In the genomic region with DNA sequence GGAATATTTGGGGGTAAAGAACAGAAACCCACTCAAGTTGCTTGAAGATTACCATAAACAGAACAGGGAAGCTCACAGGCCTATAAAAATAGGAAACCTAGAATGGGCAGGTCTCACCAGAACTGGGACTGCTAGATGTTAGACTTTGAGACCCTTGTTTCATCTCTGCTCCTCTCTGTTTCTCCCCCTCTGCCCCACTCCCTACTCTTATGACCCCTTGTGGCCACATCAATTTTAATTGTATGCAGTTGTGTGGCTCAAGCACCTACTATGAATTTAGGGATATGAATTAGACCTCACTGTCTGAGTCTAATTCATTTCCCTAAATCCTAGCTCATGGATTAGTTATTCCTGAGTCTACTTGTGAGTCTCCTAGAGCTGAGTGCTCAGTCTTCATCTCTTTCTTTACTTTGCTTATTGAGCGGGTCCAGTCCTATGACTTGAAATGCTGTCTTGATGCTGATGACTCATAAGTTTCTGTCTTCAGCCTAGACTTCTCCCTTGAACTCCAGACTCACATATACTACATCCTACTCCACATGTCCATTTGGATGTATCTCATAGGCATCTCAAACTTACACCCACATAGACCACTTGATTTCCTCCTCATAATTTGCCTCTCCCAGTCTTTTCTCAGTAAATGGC, we compare ENCODE assay signal across 1 cellular context.
TF ChIP-seq lines count a peak whose summit lies in the region.

No MANE protein-coding gene starts in this region.

TF ChIP-seq in K562, 482 proteins besides CTCF, POLR2A, EP300 and RAD21 (continued from another document and continues in another):
- TF ChIP-seq MGA (IDR thresholded peaks at IDR 0.05) = no peak
- TF ChIP-seq LCOR (CRISPR knock-in tag; IDR thresholded peaks at IDR 0.05) = no peak
- no peak for TF ChIP-seq NR4A1 (CRISPR knock-in tag; IDR thresholded peaks at IDR 0.05)
- TF ChIP-seq NR4A1 (tag; IDR thresholded peaks at IDR 0.05) = no peak
- no peak for TF ChIP-seq CBX3 (IDR thresholded peaks at IDR 0.05; ENCODE audit: borderline replicate concordance in 1 of 2, low read length in 2 of 2)
- no peak for TF ChIP-seq PML (IDR thresholded peaks at IDR 0.05; ENCODE audit: low read length)
- TF ChIP-seq CC2D1A (IDR thresholded peaks at IDR 0.05) = peak; percentile 45; the same call in 1 of the 2 replicates
- TF ChIP-seq TEAD2 (tag; IDR thresholded peaks at IDR 0.05) = no peak
- TF ChIP-seq ZNF212 (CRISPR knock-in tag; IDR thresholded peaks at IDR 0.05) = no peak
- 0 out of 2 replicates have a peak, but pooled peaks have one; percentile 45 for TF ChIP-seq HDAC2 (IDR thresholded peaks at IDR 0.05)
- TF ChIP-seq NR2C2 (CRISPR knock-in tag; IDR thresholded peaks at IDR 0.05) = no peak
- no peak for TF ChIP-seq NR2C2 (tag; IDR thresholded peaks at IDR 0.05)
- no peak for TF ChIP-seq ADNP (tag; IDR thresholded peaks at IDR 0.05)
- TF ChIP-seq, protein P1, sequence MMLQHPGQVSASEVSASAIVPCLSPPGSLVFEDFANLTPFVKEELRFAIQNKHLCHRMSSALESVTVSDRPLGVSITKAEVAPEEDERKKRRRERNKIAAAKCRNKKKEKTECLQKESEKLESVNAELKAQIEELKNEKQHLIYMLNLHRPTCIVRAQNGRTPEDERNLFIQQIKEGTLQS (IDR thresholded peaks at IDR 0.05) = peak; percentile 88
- TF ChIP-seq, protein P1 (CRISPR knock-in tag; conservative IDR thresholded peaks at IDR 0.05) = no peak
- no peak for TF ChIP-seq NR2C1 (IDR thresholded peaks at IDR 0.05)
- TF ChIP-seq NR2C1 (tag; IDR thresholded peaks at IDR 0.05) = no peak
- no peak for TF ChIP-seq ZNF146 (CRISPR knock-in tag; IDR thresholded peaks at IDR 0.05; ENCODE audit: unreplicated experiment)
- TF ChIP-seq, protein P2, sequence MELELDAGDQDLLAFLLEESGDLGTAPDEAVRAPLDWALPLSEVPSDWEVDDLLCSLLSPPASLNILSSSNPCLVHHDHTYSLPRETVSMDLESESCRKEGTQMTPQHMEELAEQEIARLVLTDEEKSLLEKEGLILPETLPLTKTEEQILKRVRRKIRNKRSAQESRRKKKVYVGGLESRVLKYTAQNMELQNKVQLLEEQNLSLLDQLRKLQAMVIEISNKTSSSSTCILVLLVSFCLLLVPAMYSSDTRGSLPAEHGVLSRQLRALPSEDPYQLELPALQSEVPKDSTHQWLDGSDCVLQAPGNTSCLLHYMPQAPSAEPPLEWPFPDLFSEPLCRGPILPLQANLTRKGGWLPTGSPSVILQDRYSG (tag; conservative IDR thresholded peaks at IDR 0.05; ENCODE audit: low read depth) = no peak
- TF ChIP-seq TEAD1 (CRISPR knock-in tag; IDR thresholded peaks at IDR 0.05) = no peak
- no peak for TF ChIP-seq RFX1 (IDR thresholded peaks at IDR 0.05)
- TF ChIP-seq NR1H2 (CRISPR knock-in tag; IDR thresholded peaks at IDR 0.05) = no peak
- 0 out of 2 replicates have a peak, but pooled peaks have one; percentile 20 for TF ChIP-seq C11orf30 (IDR thresholded peaks at IDR 0.05; ENCODE audit: low read depth)
- TF ChIP-seq PKNOX1 (IDR thresholded peaks at IDR 0.05) = no peak
- no peak for TF ChIP-seq CTBP1 (IDR thresholded peaks at IDR 0.05; ENCODE audit: borderline replicate concordance)
- TF ChIP-seq, protein P3, sequence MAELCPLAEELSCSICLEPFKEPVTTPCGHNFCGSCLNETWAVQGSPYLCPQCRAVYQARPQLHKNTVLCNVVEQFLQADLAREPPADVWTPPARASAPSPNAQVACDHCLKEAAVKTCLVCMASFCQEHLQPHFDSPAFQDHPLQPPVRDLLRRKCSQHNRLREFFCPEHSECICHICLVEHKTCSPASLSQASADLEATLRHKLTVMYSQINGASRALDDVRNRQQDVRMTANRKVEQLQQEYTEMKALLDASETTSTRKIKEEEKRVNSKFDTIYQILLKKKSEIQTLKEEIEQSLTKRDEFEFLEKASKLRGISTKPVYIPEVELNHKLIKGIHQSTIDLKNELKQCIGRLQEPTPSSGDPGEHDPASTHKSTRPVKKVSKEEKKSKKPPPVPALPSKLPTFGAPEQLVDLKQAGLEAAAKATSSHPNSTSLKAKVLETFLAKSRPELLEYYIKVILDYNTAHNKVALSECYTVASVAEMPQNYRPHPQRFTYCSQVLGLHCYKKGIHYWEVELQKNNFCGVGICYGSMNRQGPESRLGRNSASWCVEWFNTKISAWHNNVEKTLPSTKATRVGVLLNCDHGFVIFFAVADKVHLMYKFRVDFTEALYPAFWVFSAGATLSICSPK (IDR thresholded peaks at IDR 0.05; ENCODE audit: borderline replicate concordance) = no peak
- 0 out of 2 replicates have a peak, but pooled peaks have one; percentile 39 for TF ChIP-seq ZNF316 (IDR thresholded peaks at IDR 0.05)
- TF ChIP-seq, protein P4, sequence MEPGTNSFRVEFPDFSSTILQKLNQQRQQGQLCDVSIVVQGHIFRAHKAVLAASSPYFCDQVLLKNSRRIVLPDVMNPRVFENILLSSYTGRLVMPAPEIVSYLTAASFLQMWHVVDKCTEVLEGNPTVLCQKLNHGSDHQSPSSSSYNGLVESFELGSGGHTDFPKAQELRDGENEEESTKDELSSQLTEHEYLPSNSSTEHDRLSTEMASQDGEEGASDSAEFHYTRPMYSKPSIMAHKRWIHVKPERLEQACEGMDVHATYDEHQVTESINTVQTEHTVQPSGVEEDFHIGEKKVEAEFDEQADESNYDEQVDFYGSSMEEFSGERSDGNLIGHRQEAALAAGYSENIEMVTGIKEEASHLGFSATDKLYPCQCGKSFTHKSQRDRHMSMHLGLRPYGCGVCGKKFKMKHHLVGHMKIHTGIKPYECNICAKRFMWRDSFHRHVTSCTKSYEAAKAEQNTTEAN (CRISPR knock-in tag; IDR thresholded peaks at IDR 0.05) = no peak
- peak in 1 of 2 experiments; percentile 59; a peak in 1 of 4 replicates for TF ChIP-seq MAZ (CRISPR knock-in tag; conservative IDR thresholded peaks at IDR 0.05 in 1 of 2, IDR thresholded peaks at IDR 0.05 in 1 of 2)
- TF ChIP-seq NBN (IDR thresholded peaks at IDR 0.05; ENCODE audit: low read depth) = 0 out of 2 replicates have a peak, but pooled peaks have one; percentile 41
- TF ChIP-seq, protein P5, sequence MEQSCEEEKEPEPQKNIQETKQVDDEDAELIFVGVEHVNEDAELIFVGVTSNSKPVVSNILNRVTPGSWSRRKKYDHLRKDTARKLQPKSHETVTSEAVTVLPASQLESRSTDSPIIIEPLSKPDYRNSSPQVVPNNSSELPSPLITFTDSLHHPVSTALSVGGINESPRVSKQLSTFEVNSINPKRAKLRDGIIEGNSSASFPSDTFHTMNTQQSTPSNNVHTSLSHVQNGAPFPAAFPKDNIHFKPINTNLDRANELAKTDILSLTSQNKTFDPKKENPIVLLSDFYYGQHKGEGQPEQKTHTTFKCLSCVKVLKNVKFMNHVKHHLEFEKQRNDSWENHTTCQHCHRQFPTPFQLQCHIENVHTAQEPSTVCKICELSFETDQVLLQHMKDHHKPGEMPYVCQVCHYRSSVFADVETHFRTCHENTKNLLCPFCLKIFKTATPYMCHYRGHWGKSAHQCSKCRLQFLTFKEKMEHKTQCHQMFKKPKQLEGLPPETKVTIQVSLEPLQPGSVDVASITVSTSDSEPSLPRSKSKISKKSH (CRISPR knock-in tag; IDR thresholded peaks at IDR 0.05) = no peak
- no peak for TF ChIP-seq HNRNPL (IDR thresholded peaks at IDR 0.05; ENCODE audit: low read depth, low read length)
- no peak for TF ChIP-seq U2AF1 (optimal IDR thresholded peaks at IDR 0.05; ENCODE audit: low read depth, low read length)
- TF ChIP-seq SIN3B (IDR thresholded peaks at IDR 0.05; ENCODE audit: low read depth) = no peak
- no peak for TF ChIP-seq HCFC1 (IDR thresholded peaks at IDR 0.05; ENCODE audit: low read depth, low read length)
- no peak for TF ChIP-seq STAT6 (CRISPR knock-in tag; IDR thresholded peaks at IDR 0.05)
- no peak for TF ChIP-seq MECOM (CRISPR knock-in tag; IDR thresholded peaks at IDR 0.05)
- TF ChIP-seq SETDB1 (IDR thresholded peaks at IDR 0.05; ENCODE audit: low read length) = no peak
